In the genomic region with DNA sequence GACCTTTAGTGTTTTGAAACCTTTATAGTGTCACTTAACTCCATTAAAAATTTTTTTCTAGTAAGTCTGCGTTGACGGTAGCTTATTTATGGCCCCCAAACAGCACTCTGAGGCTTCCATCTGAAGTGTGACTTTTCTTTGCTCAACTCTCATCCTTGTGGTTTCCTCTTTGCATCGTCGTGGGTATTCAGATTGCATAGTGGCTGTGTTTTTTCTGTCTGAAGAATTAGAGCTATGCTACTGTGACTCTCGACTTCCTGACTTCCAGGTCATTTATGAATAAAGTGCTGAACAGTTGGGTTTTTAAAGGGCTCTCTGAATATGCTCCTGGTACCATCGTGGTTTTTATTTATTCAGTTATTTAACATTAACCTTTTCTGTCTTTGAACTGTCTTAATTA, we compare ENCODE assay signal across 11 cellular contexts. TPM values are rescaled to one million over a fixed set of nuclear protein-coding genes. Genes with fewer than 3 reads are reported as not detected.
DNase-seq lines count a peak whose midpoint lies in the region; ATAC-seq, FAIRE-seq and TF ChIP-seq lines count a peak whose summit lies in the region.
"Had no signal": no experiment of that assay in that cellular context is flagged by ENCODE, and none has a peak within 500 bp of the region (broad histone marks: within the 10 kb centered on the region; RNA-seq: fewer than 3 reads in every experiment).

No MANE protein-coding gene starts in this region.

- H3K4me3 ChIP-seq in BLaER1: no peak overlapping the region
- no peak overlapping the region for H3K4me3 ChIP-seq in cardiac fibroblast (replicated peaks in 1 of 2; ENCODE audit: low read depth in 2 of 2, low read length in 2 of 2)
- H3K4me3 ChIP-seq in heart right ventricle: no peak overlapping the region
- no peak overlapping the region for H3K4me3 ChIP-seq in BE2C (ENCODE audit: low read depth, low read length)
- H3K4me3 ChIP-seq in lower leg skin (ENCODE audit: low read depth, poor library complexity, severe bottlenecking): no peak overlapping the region
- H3K4me3 ChIP-seq: suprapubic skin had no signal

- H3K27me3 ChIP-seq in BLaER1 (no peaks in the 10 kb centered on the region), heart right ventricle (no peaks in the 10 kb centered on the region), BE2C (no peaks in the 10 kb centered on the region)
- H3K27me3 ChIP-seq: suprapubic skin had no signal

- ATAC-seq in GM19395 (IDR thresholded peaks at IDR 0.05; ENCODE audit: unreplicated experiment) (peak; percentile 84), HG03432 (IDR thresholded peaks at IDR 0.05; ENCODE audit: unreplicated experiment) (peak; percentile 92), heart right ventricle (no peak)

- H3K4me1 ChIP-seq in BLaER1 (peaks cover 48% of the 10 kb centered on the region), heart right ventricle (peaks cover 3 to 25% (median 13%) of the 10 kb centered on the region in 9 donors), BE2C (no peaks in the 10 kb centered on the region)

- TF ChIP-seq POLR2A in GM12892 (IDR thresholded peaks at IDR 0.05; ENCODE audit: low read depth, low read length) (no peak), lower leg skin (IDR thresholded peaks at IDR 0.05) (no peak)

- H4K20me1 ChIP-seq in BLaER1: peaks cover 43% of the 10 kb centered on the region

- H3K4me2 ChIP-seq in BLaER1: peak overlapping the region; percentile 76

- FAIRE-seq in GM12892 (lab: Jason Lieb, UNC): no peak

- H3K9me3 ChIP-seq in BLaER1 (no peaks in the 10 kb centered on the region), heart right ventricle (no peaks in the 10 kb centered on the region), BE2C (no peaks in the 10 kb centered on the region)
- H3K9me3 ChIP-seq: suprapubic skin had no signal

- 68 to 76% methylated on average over 6 of the region's 6 CpGs for WGBS in heart right ventricle, 2 donors
- 51 to 62% methylated on average over 6 of the region's 6 CpGs for WGBS in lower leg skin, 2 donors

- H3K9ac ChIP-seq in BLaER1: no peak overlapping the region; the same call in 1 of the 2 replicates

- intact Hi-C loops in heart right ventricle (cut with DNase I) (loop anchor here in 1 of 10 donors (5.0 kb wide), 1 partner anchor 37 kb away; no protein-coding TSS in a partner anchor), lower leg skin (cut with DNase I; ENCODE audit: low total_unique reads) (no loop called here)

- H3K36me3 ChIP-seq in BLaER1 (peaks cover 86% of the 10 kb centered on the region), heart right ventricle (peaks cover 0 to 97% (median 44%) of the 10 kb centered on the region in 9 donors), BE2C (peaks cover 88% of the 10 kb centered on the region)

- DNase-seq in cardiac fibroblast (ENCODE audit: low read depth in 2 of 2) (peak; percentile 39 to 49), heart right ventricle (no peak), BE2C (no peak), GM12892 (ENCODE audit: insufficient read length) (no peak), lower leg skin (ENCODE audit: low spot score in 2 of 2) (no peak)
- DNase-seq: amniotic stem cell, NCI-H2107 had no signal

- H3K27ac ChIP-seq in BLaER1 (peak overlapping the region; percentile 53), heart right ventricle (peak overlapping the region in 1 of 10 donors; percentile 49)
- H3K27ac ChIP-seq: suprapubic skin had no signal

- no peak for TF ChIP-seq CTCF in cardiac fibroblast (IDR thresholded peaks at IDR 0.05; ENCODE audit: low read depth, low read length)
- no peak for TF ChIP-seq CTCF in heart right ventricle (IDR thresholded peaks at IDR 0.05)
- TF ChIP-seq CTCF in BE2C (IDR thresholded peaks at IDR 0.05; ENCODE audit: low read depth, low read length): no peak
- TF ChIP-seq CTCF in lower leg skin (IDR thresholded peaks at IDR 0.05): no peak

RNA-seq across cellular contexts. Expression of gene JADE1, which starts 44.9 kb away (rescaled TPM):
- total RNA-seq in heart right ventricle (10 to 100 TPM; 19.4 to 32.3 (median 23.5) TPM), lower leg skin (10 to 100 TPM; 13.5 to 36.7 (median 19.6) TPM)
- polyA plus RNA-seq in heart right ventricle: 10 to 100 TPM; 12.1 to 25.5 TPM
- polyA plus RNA-seq in BE2C (2012; ENCODE audit: insufficient read depth, insufficient read length, low read depth): 27.5 TPM
- polyA plus RNA-seq in GM12892 (2012; ENCODE audit: missing spikeins): 10.5 TPM

Comparison
In these comparisons a context has a peak if more than half of its experiments do, and no peak if none do; other contexts are left out.
1. ATAC-seq: peak in GM19395 (single experiment) and HG03432 (single experiment); none in heart right ventricle (0 of 8).
2. DNase-seq: peak in cardiac fibroblast (2 of 2); none in heart right ventricle (0 of 2), BE2C (single experiment), GM12892 (single experiment) and lower leg skin (0 of 2).